9 cellular contexts compared by ENCODE assay signal in genomic region chr16:68300736-68301459, GRCh38.
DNase-seq lines count a peak whose midpoint lies in the region; ATAC-seq and TF ChIP-seq lines count a peak whose summit lies in the region.
"Had no signal": no experiment of that assay in that cellular context is flagged by ENCODE, and none has a peak within 500 bp of the region (broad histone marks: within the 10 kb centered on the region; RNA-seq: fewer than 3 reads in every experiment).

No MANE protein-coding gene starts in this region.

- peaks cover 6% of the 10 kb centered on the region for H3K4me1 Mint-ChIP-seq in activated naive CD4-positive, alpha-beta T cell treated with anti-CD3 and anti-CD28 coated beads, Interleukin-2, amount 10 ng/mL, durations not matched to agents 7 days and 5 days
- peaks cover 3 to 12% of the 10 kb centered on the region in 2 donors for H3K4me1 Mint-ChIP-seq in effector memory CD8-positive, alpha-beta T cell (ENCODE audit: low read depth in 2 of 2)

- no peak for DNase-seq in activated naive CD4-positive, alpha-beta T cell treated with anti-CD3 and anti-CD28 coated beads, Interleukin-2, amount 10 ng/mL, durations not matched to agents 7 days and 5 days
- DNase-seq in activated naive CD4-positive, alpha-beta T cell (lab: John Stamatoyannopoulos, UW), result no peak
- DNase-seq in RWPE1 (ENCODE audit: low spot score), result no peak
- no peak for DNase-seq in effector memory CD8-positive, alpha-beta T cell
- peak; percentile 16 for DNase-seq in stimulated activated CD8-positive, alpha-beta memory T cell treated with anti-CD3 and anti-CD28 coated beads, Interleukin-4, amount 100 ng/mL, for 48 hours
- DNase-seq in NCI-H2196 (lab: John Stamatoyannopoulos, UW; ENCODE audit: unreplicated experiment), result no peak
- no peak for DNase-seq in HuH-7.5 (ENCODE audit: low spot score)
- DNase-seq: NCI-H1930 had no signal

- no peak for TF ChIP-seq CTCF in RWPE1 (conservative IDR thresholded peaks at IDR 0.05; ENCODE audit: low read depth)

- H3K36me3 Mint-ChIP-seq in activated naive CD4-positive, alpha-beta T cell treated with anti-CD3 and anti-CD28 coated beads, Interleukin-2, amount 10 ng/mL, durations not matched to agents 7 days and 5 days, result peaks cover 76% of the 10 kb centered on the region
- peaks cover 80% of the 10 kb centered on the region for H3K36me3 Mint-ChIP-seq in effector memory CD8-positive, alpha-beta T cell (ENCODE audit: insufficient read depth)

- H3K9me3 Mint-ChIP-seq in activated naive CD4-positive, alpha-beta T cell treated with anti-CD3 and anti-CD28 coated beads, Interleukin-2, amount 10 ng/mL, durations not matched to agents 7 days and 5 days, result no peaks in the 10 kb centered on the region
- no peaks in the 10 kb centered on the region for H3K9me3 Mint-ChIP-seq in effector memory CD8-positive, alpha-beta T cell

- peak overlapping the region; percentile 51 for H3K27ac ChIP-seq in RWPE1

- peak overlapping the region; percentile 61 for H3K27ac Mint-ChIP-seq in activated naive CD4-positive, alpha-beta T cell treated with anti-CD3 and anti-CD28 coated beads, Interleukin-2, amount 10 ng/mL, durations not matched to agents 7 days and 5 days
- H3K27ac Mint-ChIP-seq in effector memory CD8-positive, alpha-beta T cell, result peak overlapping the region; percentile 19 to 54

- H3K27me3 Mint-ChIP-seq in activated naive CD4-positive, alpha-beta T cell treated with anti-CD3 and anti-CD28 coated beads, Interleukin-2, amount 10 ng/mL, durations not matched to agents 7 days and 5 days, result no peaks in the 10 kb centered on the region
- H3K27me3 Mint-ChIP-seq in effector memory CD8-positive, alpha-beta T cell, result no peaks in the 10 kb centered on the region

- CTCF ChIA-PET in activated naive CD4-positive, alpha-beta T cell treated with anti-CD3 and anti-CD28 coated beads, Interleukin-2, amount 10 ng/mL, durations not matched to agents 7 days and 5 days (lab: Charles Lee), result interaction anchor here (0.8 to 3.0 kb wide), 5 partner anchors 27 to 353 kb away, joined by 3 to 20 read pairs (median 3); partner anchors contain the start of gene SLC7A6
- CTCF ChIA-PET in RWPE1 (lab: Yijun Ruan, JAX), result interaction anchor here (0.7 to 0.8 kb wide), 2 partner anchors 37 to 39 kb away, joined by 3 to 4 read pairs; partner anchors contain the start of gene SLC7A6

- no peak overlapping the region for H3K4me3 Mint-ChIP-seq in activated naive CD4-positive, alpha-beta T cell treated with anti-CD3 and anti-CD28 coated beads, Interleukin-2, amount 10 ng/mL, durations not matched to agents 7 days and 5 days
- no peak overlapping the region for H3K4me3 Mint-ChIP-seq in effector memory CD8-positive, alpha-beta T cell

- no peak for ATAC-seq in effector memory CD8-positive, alpha-beta T cell (replicated peaks)
- ATAC-seq in HG02870 (IDR thresholded peaks at IDR 0.05; ENCODE audit: unreplicated experiment), result no peak

- POLR2A ChIA-PET in RWPE1 (lab: Yijun Ruan, JAX; ENCODE audit: low non-redundant PET), result no interaction called here
